In the genomic region with DNA sequence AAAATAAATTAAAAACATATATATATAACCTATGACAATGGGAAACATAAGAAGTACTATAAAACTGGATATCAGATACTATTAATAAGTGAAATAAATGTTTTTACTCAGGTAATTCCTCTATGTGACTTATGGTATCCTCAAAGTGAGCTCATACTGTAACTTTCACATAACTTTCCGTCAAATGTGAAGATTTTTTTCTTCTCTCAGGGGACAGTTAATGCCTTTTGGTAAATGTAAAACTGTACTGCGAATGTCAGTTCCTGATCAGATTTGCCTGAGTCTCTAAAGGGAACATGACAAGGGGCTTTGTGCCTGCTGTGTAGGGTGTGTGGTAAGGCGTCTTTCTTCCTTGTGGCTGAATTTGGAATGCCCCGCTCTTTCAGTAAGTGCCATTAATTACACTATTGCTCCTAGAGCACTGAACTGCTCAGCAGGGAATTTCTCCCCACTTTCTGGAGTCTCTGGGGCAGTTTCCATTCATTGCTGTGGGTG, we compare ENCODE assay signal across 9 cellular contexts.
DNase-seq lines count a peak whose midpoint lies in the region; ATAC-seq and TF ChIP-seq lines count a peak whose summit lies in the region.
"Had no signal": no experiment of that assay in that cellular context is flagged by ENCODE, and none has a peak within 500 bp of the region (broad histone marks: within the 10 kb centered on the region; RNA-seq: fewer than 3 reads in every experiment).

No MANE protein-coding gene starts in this region.

- peak; percentile 35 for ATAC-seq in GM18508 (IDR thresholded peaks at IDR 0.05; ENCODE audit: insufficient read depth, unreplicated experiment)
- peak; percentile 45 for ATAC-seq in HG02642 (IDR thresholded peaks at IDR 0.05; ENCODE audit: poor library complexity, unreplicated experiment)
- ATAC-seq in natural killer cell: no peak

- H3K79me2 ChIP-seq in OCI-LY3 (ENCODE audit: low read length): no peaks in the 10 kb centered on the region

- TF ChIP-seq CTCF in OCI-LY3 (IDR thresholded peaks at IDR 0.05; ENCODE audit: low read depth, low read length): no peak
- no peak for TF ChIP-seq CTCF in nephron progenitor cell (IDR thresholded peaks at IDR 0.05)
- no peak for TF ChIP-seq CTCF in natural killer cell (IDR thresholded peaks at IDR 0.05)

- H3K9me3 Mint-ChIP-seq in nephron progenitor cell (no peaks in the 10 kb centered on the region), natural killer cell (peaks cover 4 to 7% of the 10 kb centered on the region in 2 donors)

- H3K4me1 Mint-ChIP-seq in nephron progenitor cell (peaks cover 35% of the 10 kb centered on the region), natural killer cell (peaks cover 0 to 4% of the 10 kb centered on the region in 2 donors)
- H3K4me1 Mint-ChIP-seq: central memory CD8-positive, alpha-beta T cell had no signal

- peak overlapping the region; percentile 62 for H3K4me2 ChIP-seq in OCI-LY3 (ENCODE audit: low read length)

- H3K36me3 ChIP-seq in OCI-LY3 (replicated peaks; ENCODE audit: low read depth, low read length): peaks cover 5% of the 10 kb centered on the region

- H3K27ac Mint-ChIP-seq in nephron progenitor cell (peak overlapping the region; percentile 97), natural killer cell (no peak overlapping the region)

- H3K27me3 Mint-ChIP-seq in nephron progenitor cell (ENCODE audit: low read depth, poor library complexity): peaks cover 3% of the 10 kb centered on the region
- H3K27me3 Mint-ChIP-seq in natural killer cell (ENCODE audit: low read depth in 2 of 2): peaks cover 0 to 2% of the 10 kb centered on the region in 2 donors
- H3K27me3 Mint-ChIP-seq: central memory CD8-positive, alpha-beta T cell had no signal

- H3K9ac ChIP-seq in OCI-LY3 (ENCODE audit: low read length): peak overlapping the region; percentile 55

- DNase-seq in nephron progenitor cell (no peak), natural killer cell (no peak), HUDEP-2 (lab: John Stamatoyannopoulos, UW; ENCODE audit: unreplicated experiment in 76 of 76) (no peak), iPS-NIHi7 (ENCODE audit: extremely low spot score) (no peak)
- DNase-seq in activated CD8-positive, alpha-beta memory T cell treated with anti-CD3 and anti-CD28 coated beads for 24 hours: no peak

- H3K4me3 Mint-ChIP-seq in nephron progenitor cell (no peak overlapping the region), natural killer cell (no peak overlapping the region)
- H3K4me3 Mint-ChIP-seq: central memory CD8-positive, alpha-beta T cell had no signal

- H3K27ac ChIP-seq in OCI-LY3 (ENCODE audit: low read length): peak overlapping the region; percentile 63

- no peaks in the 10 kb centered on the region for H3K27me3 ChIP-seq in OCI-LY3 (ENCODE audit: low read depth, low read length)

- no peaks in the 10 kb centered on the region for H3K9me3 ChIP-seq in OCI-LY3 (ENCODE audit: insufficient read depth, low read length)

- intact Hi-C loops in natural killer cell (cut with micrococcal nuclease): no loop called here

- H4K20me1 ChIP-seq in OCI-LY3 (ENCODE audit: insufficient read depth, low read length): no peaks in the 10 kb centered on the region

- peaks cover 35% of the 10 kb centered on the region for H3K4me1 ChIP-seq in OCI-LY3 (ENCODE audit: low read length)

- peak overlapping the region; percentile 57 for H2AFZ ChIP-seq in OCI-LY3 (ENCODE audit: low read depth, low read length)

- peak overlapping the region; percentile 67 for H3K4me3 ChIP-seq in OCI-LY3 (ENCODE audit: low read length)

- H3K36me3 Mint-ChIP-seq in nephron progenitor cell (ENCODE audit: low read depth): peaks cover 26% of the 10 kb centered on the region
- no peaks in the 10 kb centered on the region for H3K36me3 Mint-ChIP-seq in natural killer cell

Comparison
In these comparisons a context has a peak if more than half of its experiments do, and no peak if none do; other contexts are left out.
1. ATAC-seq: peak in GM18508 (single experiment) and HG02642 (single experiment); none in natural killer cell (0 of 3).